In the genomic region with DNA sequence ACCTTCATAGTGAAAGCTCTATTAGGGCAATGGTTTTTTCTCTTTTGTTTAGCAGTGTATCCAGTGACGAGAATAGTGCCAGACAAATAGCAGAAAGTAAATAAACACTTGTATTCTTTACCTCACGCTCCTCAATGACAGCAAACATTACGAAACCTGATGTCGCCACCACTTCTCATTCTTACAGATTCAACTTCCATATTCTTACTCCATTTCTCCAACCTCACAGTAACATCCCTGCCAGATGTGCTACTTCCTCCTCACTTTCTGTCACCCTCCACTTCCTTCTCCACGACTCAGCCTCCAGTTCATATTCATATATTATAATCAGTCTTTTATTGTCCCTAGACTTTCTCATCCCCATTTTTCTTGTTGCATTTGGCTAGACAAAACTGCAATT, we compare ENCODE assay signal across 17 cellular contexts.
DNase-seq lines count a peak whose midpoint lies in the region; ATAC-seq and TF ChIP-seq lines count a peak whose summit lies in the region.
"Had no signal": no experiment of that assay in that cellular context is flagged by ENCODE, and none has a peak within 500 bp of the region (broad histone marks: within the 10 kb centered on the region; RNA-seq: fewer than 3 reads in every experiment).

No MANE protein-coding gene starts in this region.

- no peak overlapping the region for H3K9ac ChIP-seq in mesenchymal stem cell (ENCODE audit: low read length)

- no peak overlapping the region for H3K4ac ChIP-seq in mesenchymal stem cell (ENCODE audit: low read depth in 1 of 2, low read length in 2 of 2)

- no peak overlapping the region for H2AK5ac ChIP-seq in mesenchymal stem cell (ENCODE audit: low read length, severe bottlenecking)

- H3K14ac ChIP-seq in mesenchymal stem cell (ENCODE audit: low read length in 2 of 2), result no peak overlapping the region

- no peak overlapping the region for H2BK12ac ChIP-seq in mesenchymal stem cell (ENCODE audit: low read length in 2 of 2)

- 74% methylated on average over 5 of the region's 5 CpGs for WGBS in mesenchymal stem cell

- TF ChIP-seq POLR2A in NB4 (IDR thresholded peaks at IDR 0.05; ENCODE audit: extremely low read depth, insufficient read length), result no peak

- no peak overlapping the region for H3K18ac ChIP-seq in mesenchymal stem cell (ENCODE audit: low read depth in 1 of 2, low read length in 2 of 2)

- H3K27me3 ChIP-seq in mesenchymal stem cell (ENCODE audit: control insufficient read depth in 1 of 2, insufficient read depth in 1 of 2, low read length in 2 of 2) (no peaks in the 10 kb centered on the region), HAP-1 (ENCODE audit: low read depth) (no peaks in the 10 kb centered on the region)
- H3K27me3 ChIP-seq: BE2C had no signal

- no peak overlapping the region for H3K4me3 ChIP-seq in NB4 (ENCODE audit: low read depth, low read length)
- H3K4me3 ChIP-seq in mesenchymal stem cell (ENCODE audit: insufficient read depth in 1 of 2, low read depth in 1 of 2, low read length in 2 of 2), result no peak overlapping the region
- H3K4me3 ChIP-seq in HAP-1, result no peak overlapping the region

- H3K36me3 ChIP-seq in mesenchymal stem cell (ENCODE audit: control insufficient read depth in 1 of 2, insufficient read depth in 2 of 2, low read depth in 1 of 2, low read length in 2 of 2) (no peaks in the 10 kb centered on the region), HAP-1 (replicated peaks) (no peaks in the 10 kb centered on the region)
- H3K36me3 ChIP-seq: BE2C had no signal

- no peak for TF ChIP-seq CTCF in NB4 (IDR thresholded peaks at IDR 0.05; ENCODE audit: low read depth, low read length)

- no peak overlapping the region for H2BK120ac ChIP-seq in mesenchymal stem cell (ENCODE audit: low read depth, low read length)

- H3K4me1 ChIP-seq in mesenchymal stem cell (ENCODE audit: control insufficient read depth, insufficient read depth, low read depth, low read length) (no peaks in the 10 kb centered on the region), HAP-1 (no peaks in the 10 kb centered on the region)
- H3K4me1 ChIP-seq: BE2C had no signal

- no peak overlapping the region for H3K4me2 ChIP-seq in mesenchymal stem cell (ENCODE audit: low read length, poor library complexity, severe bottlenecking)

- no peak overlapping the region for H4K91ac ChIP-seq in mesenchymal stem cell (ENCODE audit: low read length)

- DNase-seq in DMS153 (lab: John Stamatoyannopoulos, UW) (peak; percentile 32), DMS153 treated with DMSO at 0.1 percent for 48 hours (lab: John Stamatoyannopoulos, UW; ENCODE audit: unreplicated experiment) (no peak), NB4 (ENCODE audit: low read depth) (peak; percentile 78), NOMO-1 treated with dmso at 0.1 percent for 144 hours (lab: John Stamatoyannopoulos, UW; ENCODE audit: unreplicated experiment) (peak; percentile 59), mesenchymal stem cell (peak; percentile 5), kidney glomerular epithelial cell (lab: John Stamatoyannopoulos, UW) (no peak), HAP-1 (ENCODE audit: low spot score in 2 of 2) (no peak)
- DNase-seq: BE2C; CD8-positive, alpha-beta T cell; GDM1; GOT3; IMR-90; NCI-H1092; NCI-H82; SHP77 had no signal

- no peak overlapping the region for H2BK15ac ChIP-seq in mesenchymal stem cell (ENCODE audit: low read depth, poor library complexity, severe bottlenecking)

- ATAC-seq in GM21360 (IDR thresholded peaks at IDR 0.05; ENCODE audit: unreplicated experiment), result no peak
- ATAC-seq: CD8-positive, alpha-beta T cell had no signal

- peaks cover 22% of the 10 kb centered on the region for H3K9me3 ChIP-seq in mesenchymal stem cell (ENCODE audit: control insufficient read depth, low read length)
- H3K9me3 ChIP-seq in HAP-1, result no peaks in the 10 kb centered on the region
- H3K9me3 ChIP-seq: BE2C had no signal

- no peak overlapping the region for H2AFZ ChIP-seq in mesenchymal stem cell (ENCODE audit: low read depth, low read length)

- H3K23ac ChIP-seq in mesenchymal stem cell (ENCODE audit: low read length in 2 of 2), result no peak overlapping the region

- no peaks in the 10 kb centered on the region for H3K79me1 ChIP-seq in mesenchymal stem cell (replicated peaks; ENCODE audit: low read length, poor library complexity, severe bottlenecking)

- no peak overlapping the region for H3K27ac ChIP-seq in mesenchymal stem cell (ENCODE audit: low read length, poor library complexity, severe bottlenecking)
- H3K27ac ChIP-seq: 22Rv1 had no signal

- H4K8ac ChIP-seq in mesenchymal stem cell (ENCODE audit: low read length), result no peak overlapping the region

- in situ Hi-C loops in HAP-1 (cut with MboI; ENCODE audit: low sequenced_read_pairs), result no loop called here

- no peak overlapping the region for H2BK5ac ChIP-seq in mesenchymal stem cell (ENCODE audit: low read depth, low read length, poor library complexity, severe bottlenecking)

Comparison
In these comparisons a context has a peak if more than half of its experiments do, and no peak if none do; other contexts are left out.
1. DNase-seq: peak in DMS153 (single experiment), NB4 (single experiment), NOMO-1 treated with dmso at 0.1 percent for 144 hours (single experiment) and mesenchymal stem cell (single experiment); none in DMS153 treated with DMSO at 0.1 percent for 48 hours (single experiment), kidney glomerular epithelial cell (single experiment) and HAP-1 (0 of 2).